In the genomic region with DNA sequence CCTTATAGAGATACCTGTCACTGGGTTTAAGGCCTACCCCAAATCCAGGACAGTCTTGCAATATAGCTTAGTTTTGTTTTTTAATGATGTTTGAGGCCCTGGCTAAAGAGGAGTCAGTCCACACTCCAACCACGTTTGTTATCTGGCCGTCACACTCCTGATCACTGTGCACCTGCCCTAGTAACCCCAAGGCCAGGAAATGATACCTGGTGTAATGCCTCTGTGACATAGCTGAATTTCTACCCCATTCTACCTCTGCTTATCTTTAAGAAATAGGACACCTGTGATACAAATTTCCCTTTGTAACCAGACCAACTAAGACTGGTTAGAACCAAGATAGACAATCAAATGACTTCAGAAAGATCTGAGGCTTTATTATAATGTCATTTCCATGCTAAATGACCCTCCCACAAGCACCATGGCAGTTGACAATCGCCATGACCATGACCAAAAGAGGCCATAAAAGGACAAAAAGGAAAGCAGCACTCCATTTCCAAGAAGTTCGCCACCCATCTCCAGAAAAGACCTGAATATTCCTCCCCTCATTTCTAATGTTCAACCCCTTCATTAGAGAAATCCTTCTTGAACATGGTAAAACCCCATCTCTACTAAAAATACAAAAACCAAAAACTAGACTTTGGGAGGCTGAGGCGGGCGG, we compare ENCODE assay signal across 1 cellular context.
TF ChIP-seq lines count a peak whose summit lies in the region.

No MANE protein-coding gene starts in this region.

TF ChIP-seq in K562, 482 proteins besides CTCF, POLR2A, EP300 and RAD21 (continued from another document and continues in another):
- TF ChIP-seq, protein P1, sequence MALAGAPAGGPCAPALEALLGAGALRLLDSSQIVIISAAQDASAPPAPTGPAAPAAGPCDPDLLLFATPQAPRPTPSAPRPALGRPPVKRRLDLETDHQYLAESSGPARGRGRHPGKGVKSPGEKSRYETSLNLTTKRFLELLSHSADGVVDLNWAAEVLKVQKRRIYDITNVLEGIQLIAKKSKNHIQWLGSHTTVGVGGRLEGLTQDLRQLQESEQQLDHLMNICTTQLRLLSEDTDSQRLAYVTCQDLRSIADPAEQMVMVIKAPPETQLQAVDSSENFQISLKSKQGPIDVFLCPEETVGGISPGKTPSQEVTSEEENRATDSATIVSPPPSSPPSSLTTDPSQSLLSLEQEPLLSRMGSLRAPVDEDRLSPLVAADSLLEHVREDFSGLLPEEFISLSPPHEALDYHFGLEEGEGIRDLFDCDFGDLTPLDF (CRISPR knock-in tag; IDR thresholded peaks at IDR 0.05) = no peak
- TF ChIP-seq, protein P2, sequence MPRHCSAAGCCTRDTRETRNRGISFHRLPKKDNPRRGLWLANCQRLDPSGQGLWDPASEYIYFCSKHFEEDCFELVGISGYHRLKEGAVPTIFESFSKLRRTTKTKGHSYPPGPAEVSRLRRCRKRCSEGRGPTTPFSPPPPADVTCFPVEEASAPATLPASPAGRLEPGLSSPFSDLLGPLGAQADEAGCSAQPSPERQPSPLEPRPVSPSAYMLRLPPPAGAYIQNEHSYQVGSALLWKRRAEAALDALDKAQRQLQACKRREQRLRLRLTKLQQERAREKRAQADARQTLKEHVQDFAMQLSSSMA (CRISPR knock-in tag; IDR thresholded peaks at IDR 0.05) = no peak
- TF ChIP-seq JUN (IDR thresholded peaks at IDR 0.05; ENCODE audit: borderline replicate concordance, low read depth, low read length) (no peak), JUN (CRISPR knock-in tag; IDR thresholded peaks at IDR 0.05; ENCODE audit: borderline replicate concordance) (no peak), MED1 (CRISPR knock-in tag; IDR thresholded peaks at IDR 0.05; ENCODE audit: borderline replicate concordance) (no peak), RBM39 (optimal IDR thresholded peaks at IDR 0.05; ENCODE audit: low read depth, low read length) (no peak), RBM17 (IDR thresholded peaks at IDR 0.05; ENCODE audit: borderline replicate concordance, low read depth, low read length) (no peak), SMAD3 (CRISPR knock-in tag; conservative IDR thresholded peaks at IDR 0.05) (no peak), BHLHE40 (IDR thresholded peaks at IDR 0.05; ENCODE audit: low read length) (no peak), ZNF165 (CRISPR knock-in tag; IDR thresholded peaks at IDR 0.05; ENCODE audit: borderline replicate concordance) (no peak), FOXP1 (CRISPR knock-in tag; IDR thresholded peaks at IDR 0.05) (no peak), TEAD4 (IDR thresholded peaks at IDR 0.05; ENCODE audit: low read length) (peak; percentile 79), TEAD4 (CRISPR knock-in tag; IDR thresholded peaks at IDR 0.05; ENCODE audit: borderline replicate concordance) (no peak), ZNF592 (IDR thresholded peaks at IDR 0.05) (peak; percentile 62; the same call in 1 of the 2 replicates), ZNF583 (CRISPR knock-in tag; IDR thresholded peaks at IDR 0.05) (no peak), CAMTA2 (CRISPR knock-in tag; conservative IDR thresholded peaks at IDR 0.05) (no peak), GATAD2B (IDR thresholded peaks at IDR 0.05; ENCODE audit: borderline replicate concordance) (no peak), SOX6 (IDR thresholded peaks at IDR 0.05) (peak; percentile 78), L3MBTL2 (IDR thresholded peaks at IDR 0.05) (peak; percentile 68), RNF2 (IDR thresholded peaks at IDR 0.05) (no peak), CTBP1 (IDR thresholded peaks at IDR 0.05; ENCODE audit: borderline replicate concordance) (peak; percentile 56), NCOR1 (IDR thresholded peaks at IDR 0.05) (peak; percentile 32; the same call in 1 of the 2 replicates), CBX8 (IDR thresholded peaks at IDR 0.05; ENCODE audit: borderline replicate concordance, extremely low read depth, low read depth, low read length, poor library complexity, severe bottlenecking) (no peak), DPF2 (IDR thresholded peaks at IDR 0.05) (peak; percentile 77), HMGN3 (IDR thresholded peaks at IDR 0.05; ENCODE audit: borderline replicate concordance, extremely low read depth, insufficient read length, low read depth, low read length) (no peak), NEUROD1 (IDR thresholded peaks at IDR 0.05; ENCODE audit: borderline replicate concordance, low read depth, low read length, partially characterized antibody) (no peak), HDAC8 (tag; IDR thresholded peaks at IDR 0.05) (no peak), NFE2 (IDR thresholded peaks at IDR 0.05; ENCODE audit: low read depth) (peak; percentile 22; the same call in 1 of the 2 replicates), GABPB1 (CRISPR knock-in tag; IDR thresholded peaks at IDR 0.05) (no peak), POLR2AphosphoS5 (IDR thresholded peaks at IDR 0.05; ENCODE audit: control insufficient read depth, insufficient read depth, low read depth, low read length) (0 out of 2 replicates have a peak, but pooled peaks have one; percentile 24), FIP1L1 (IDR thresholded peaks at IDR 0.05; ENCODE audit: low read depth, low read length, poor library complexity, severe bottlenecking) (no peak), ZNF217 (CRISPR knock-in tag; IDR thresholded peaks at IDR 0.05) (no peak), MBD2 (IDR thresholded peaks at IDR 0.05; ENCODE audit: borderline replicate concordance, low read depth) (no peak), NRF1 (conservative IDR thresholded peaks at IDR 0.05 in 1 of 2, IDR thresholded peaks at IDR 0.05 in 1 of 2) (0 out of 4 replicates have a peak, but pooled peaks of 1 of the 2 experiments have one; percentile 9), MTA1 (IDR thresholded peaks at IDR 0.05; ENCODE audit: borderline replicate concordance) (0 out of 2 replicates have a peak, but pooled peaks have one; percentile 34), NCOA4 (IDR thresholded peaks at IDR 0.05; ENCODE audit: partially characterized antibody) (no peak), SMARCE1 (IDR thresholded peaks at IDR 0.05) (0 out of 2 replicates have a peak, but pooled peaks have one; percentile 26), ZNF133 (CRISPR knock-in tag; IDR thresholded peaks at IDR 0.05) (no peak), TCF3 (CRISPR knock-in tag; IDR thresholded peaks at IDR 0.05) (peak; percentile 76), NFYB (IDR thresholded peaks at IDR 0.05; ENCODE audit: extremely low read depth, insufficient read length) (no peak), ZEB2 (IDR thresholded peaks at IDR 0.05) (peak; percentile 96), TAF7 (tag; IDR thresholded peaks at IDR 0.05) (no peak), ZBTB5 (IDR thresholded peaks at IDR 0.05) (no peak), HOXB6 (CRISPR knock-in tag; IDR thresholded peaks at IDR 0.05; ENCODE audit: borderline replicate concordance) (no peak), DMBX1 (CRISPR knock-in tag; IDR thresholded peaks at IDR 0.05; ENCODE audit: borderline replicate concordance) (0 out of 2 replicates have a peak, but pooled peaks have one; percentile 40)
- TF ChIP-seq, protein P3, sequence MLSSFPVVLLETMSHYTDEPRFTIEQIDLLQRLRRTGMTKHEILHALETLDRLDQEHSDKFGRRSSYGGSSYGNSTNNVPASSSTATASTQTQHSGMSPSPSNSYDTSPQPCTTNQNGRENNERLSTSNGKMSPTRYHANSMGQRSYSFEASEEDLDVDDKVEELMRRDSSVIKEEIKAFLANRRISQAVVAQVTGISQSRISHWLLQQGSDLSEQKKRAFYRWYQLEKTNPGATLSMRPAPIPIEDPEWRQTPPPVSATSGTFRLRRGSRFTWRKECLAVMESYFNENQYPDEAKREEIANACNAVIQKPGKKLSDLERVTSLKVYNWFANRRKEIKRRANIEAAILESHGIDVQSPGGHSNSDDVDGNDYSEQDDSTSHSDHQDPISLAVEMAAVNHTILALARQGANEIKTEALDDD (IDR thresholded peaks at IDR 0.05) = peak; percentile 56; the same call in 1 of the 2 replicates
- TF ChIP-seq, protein P4, sequence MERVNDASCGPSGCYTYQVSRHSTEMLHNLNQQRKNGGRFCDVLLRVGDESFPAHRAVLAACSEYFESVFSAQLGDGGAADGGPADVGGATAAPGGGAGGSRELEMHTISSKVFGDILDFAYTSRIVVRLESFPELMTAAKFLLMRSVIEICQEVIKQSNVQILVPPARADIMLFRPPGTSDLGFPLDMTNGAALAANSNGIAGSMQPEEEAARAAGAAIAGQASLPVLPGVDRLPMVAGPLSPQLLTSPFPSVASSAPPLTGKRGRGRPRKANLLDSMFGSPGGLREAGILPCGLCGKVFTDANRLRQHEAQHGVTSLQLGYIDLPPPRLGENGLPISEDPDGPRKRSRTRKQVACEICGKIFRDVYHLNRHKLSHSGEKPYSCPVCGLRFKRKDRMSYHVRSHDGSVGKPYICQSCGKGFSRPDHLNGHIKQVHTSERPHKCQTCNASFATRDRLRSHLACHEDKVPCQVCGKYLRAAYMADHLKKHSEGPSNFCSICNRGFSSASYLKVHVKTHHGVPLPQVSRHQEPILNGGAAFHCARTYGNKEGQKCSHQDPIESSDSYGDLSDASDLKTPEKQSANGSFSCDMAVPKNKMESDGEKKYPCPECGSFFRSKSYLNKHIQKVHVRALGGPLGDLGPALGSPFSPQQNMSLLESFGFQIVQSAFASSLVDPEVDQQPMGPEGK (CRISPR knock-in tag; IDR thresholded peaks at IDR 0.05; ENCODE audit: borderline replicate concordance) = no peak
- TF ChIP-seq, protein P5, sequence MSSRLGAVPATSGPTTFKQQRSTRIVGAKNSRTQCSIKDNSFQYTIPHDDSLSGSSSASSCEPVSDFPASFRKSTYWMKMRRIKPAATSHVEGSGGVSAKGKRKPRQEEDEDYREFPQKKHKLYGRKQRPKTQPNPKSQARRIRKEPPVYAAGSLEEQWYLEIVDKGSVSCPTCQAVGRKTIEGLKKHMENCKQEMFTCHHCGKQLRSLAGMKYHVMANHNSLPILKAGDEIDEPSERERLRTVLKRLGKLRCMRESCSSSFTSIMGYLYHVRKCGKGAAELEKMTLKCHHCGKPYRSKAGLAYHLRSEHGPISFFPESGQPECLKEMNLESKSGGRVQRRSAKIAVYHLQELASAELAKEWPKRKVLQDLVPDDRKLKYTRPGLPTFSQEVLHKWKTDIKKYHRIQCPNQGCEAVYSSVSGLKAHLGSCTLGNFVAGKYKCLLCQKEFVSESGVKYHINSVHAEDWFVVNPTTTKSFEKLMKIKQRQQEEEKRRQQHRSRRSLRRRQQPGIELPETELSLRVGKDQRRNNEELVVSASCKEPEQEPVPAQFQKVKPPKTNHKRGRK (tag; IDR thresholded peaks at IDR 0.05) = no peak
- TF ChIP-seq, protein P6, sequence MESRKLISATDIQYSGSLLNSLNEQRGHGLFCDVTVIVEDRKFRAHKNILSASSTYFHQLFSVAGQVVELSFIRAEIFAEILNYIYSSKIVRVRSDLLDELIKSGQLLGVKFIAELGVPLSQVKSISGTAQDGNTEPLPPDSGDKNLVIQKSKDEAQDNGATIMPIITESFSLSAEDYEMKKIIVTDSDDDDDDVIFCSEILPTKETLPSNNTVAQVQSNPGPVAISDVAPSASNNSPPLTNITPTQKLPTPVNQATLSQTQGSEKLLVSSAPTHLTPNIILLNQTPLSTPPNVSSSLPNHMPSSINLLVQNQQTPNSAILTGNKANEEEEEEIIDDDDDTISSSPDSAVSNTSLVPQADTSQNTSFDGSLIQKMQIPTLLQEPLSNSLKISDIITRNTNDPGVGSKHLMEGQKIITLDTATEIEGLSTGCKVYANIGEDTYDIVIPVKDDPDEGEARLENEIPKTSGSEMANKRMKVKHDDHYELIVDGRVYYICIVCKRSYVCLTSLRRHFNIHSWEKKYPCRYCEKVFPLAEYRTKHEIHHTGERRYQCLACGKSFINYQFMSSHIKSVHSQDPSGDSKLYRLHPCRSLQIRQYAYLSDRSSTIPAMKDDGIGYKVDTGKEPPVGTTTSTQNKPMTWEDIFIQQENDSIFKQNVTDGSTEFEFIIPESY (CRISPR knock-in tag; IDR thresholded peaks at IDR 0.05) = no peak
